20 cellular contexts compared by ENCODE assay signal in the genomic region with DNA sequence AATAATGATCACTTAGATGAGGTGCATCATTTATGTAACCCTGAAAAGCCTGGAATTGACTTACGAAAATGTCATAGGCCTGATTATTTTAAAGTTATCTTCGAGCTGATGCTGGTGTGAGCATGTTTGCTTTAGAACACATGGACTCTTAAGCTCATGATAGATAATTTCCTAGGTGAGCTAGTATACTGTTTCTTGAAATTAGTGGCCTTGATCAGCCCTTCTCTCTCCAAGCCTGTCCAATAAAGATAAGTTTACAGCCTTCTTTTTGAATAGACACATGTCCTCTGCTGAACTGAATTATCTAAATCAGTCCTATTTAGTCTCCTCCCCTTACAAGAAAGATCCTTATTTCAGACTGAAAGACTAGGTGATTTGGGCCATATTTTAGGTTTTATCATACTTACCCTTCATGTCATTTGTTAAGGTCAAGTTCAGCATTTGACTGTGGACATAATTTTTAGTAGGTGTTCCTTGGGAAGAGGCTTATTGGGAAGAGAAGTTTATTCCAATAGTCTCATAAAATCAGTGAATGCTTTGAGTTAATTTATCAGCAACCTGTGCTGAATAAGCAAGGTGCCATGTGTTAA. TPM values are rescaled to one million over a fixed set of nuclear protein-coding genes. Genes with fewer than 3 reads are reported as not detected.
A peak's percentile ranks its signal among the peaks of the same experiment; 100 is the strongest.
DNase-seq lines count a peak whose midpoint lies in the region; ATAC-seq and TF ChIP-seq lines count a peak whose summit lies in the region.
"Had no signal": no experiment of that assay in that cellular context is flagged by ENCODE, and none has a peak within 500 bp of the region (broad histone marks: within the 10 kb centered on the region; RNA-seq: fewer than 3 reads in every experiment).

No MANE protein-coding gene starts in this region.

- H3K9me3 ChIP-seq in right atrium auricular region (no peaks in the 10 kb centered on the region), prostate gland (no peaks in the 10 kb centered on the region), uterus (no peaks in the 10 kb centered on the region)
- H3K9me3 ChIP-seq: BE2C, SJSA1 had no signal

- TF ChIP-seq CTCF in right atrium auricular region (IDR thresholded peaks at IDR 0.05) (no peak), VCaP (conservative IDR thresholded peaks at IDR 0.05) (no peak), prostate gland (IDR thresholded peaks at IDR 0.05) (no peak), uterus (IDR thresholded peaks at IDR 0.05) (no peak)

- H3K4me1 ChIP-seq in right atrium auricular region: peaks cover 0 to 84% of the 10 kb centered on the region in 2 donors
- peaks cover 2% of the 10 kb centered on the region for H3K4me1 ChIP-seq in prostate gland (replicated peaks)
- H3K4me1 ChIP-seq in uterus: peaks cover 18 to 50% of the 10 kb centered on the region in 2 donors

- H3K36me3 ChIP-seq in right atrium auricular region (peaks cover 15% of the 10 kb centered on the region), prostate gland (no peaks in the 10 kb centered on the region), uterus (no peaks in the 10 kb centered on the region)

- H3K27ac ChIP-seq in right atrium auricular region (peak overlapping the region; percentile 80 to 84), VCaP (peak overlapping the region; percentile 9; the same call in 1 of the 2 replicates), prostate gland (peak overlapping the region; percentile 50 to 59), uterus (peak overlapping the region; percentile 79 to 93)
- H3K27ac ChIP-seq: SJSA1 had no signal

- no peak for DNase-seq in right atrium auricular region (ENCODE audit: low spot score)
- DNase-seq in Right ventricle myocardium superior: no peak
- DNase-seq in prostate gland (ENCODE audit: low spot score): no peak
- DNase-seq in uterus: no peak
- DNase-seq in mesenteric fat pad (ENCODE audit: low spot score): no peak
- DNase-seq in activated CD4-positive, alpha-beta T cell treated with anti-CD3 and anti-CD28 coated beads, Interleukin-2, amount 50 U/mL, for 4 hours: no peak
- no peak for DNase-seq in GF-D8 (lab: John Stamatoyannopoulos, UW)
- DNase-seq: activated CD4-positive, alpha-beta memory T cell treated with anti-CD3 and anti-CD28 coated beads for 36 hours; activated effector memory CD4-positive, alpha-beta T cell treated with Interleukin-2 at 50 U/mL for 16 hours; BE2C; cerebellar nuclear complex; DMS79; NCI-H1694 treated with DMSO at 0.1 percent for 48 hours; NCI-H526 treated with DMSO at 0.1 percent for 48 hours; small intestine; stimulated activated CD4-positive, alpha-beta T cell treated with anti-CD3 and anti-CD28 coated beads, Interleukin-2, amount 100 ng/mL, for 24 hours had no signal

- WGBS in prostate gland: 82% methylated on average over 2 of the region's 2 CpGs

- H3K4me3 ChIP-seq in right atrium auricular region: no peak overlapping the region
- H3K4me3 ChIP-seq in prostate gland: no peak overlapping the region
- H3K4me3 ChIP-seq in uterus: no peak overlapping the region
- H3K4me3 ChIP-seq: GM23338, SJSA1 had no signal

- no peak for ATAC-seq in Right ventricle myocardium superior (ENCODE audit: poor library complexity)
- ATAC-seq: GM23338, WTC11 had no signal

- intact Hi-C loops in Right ventricle myocardium superior (cut with DNase I) (no loop called here), prostate gland (cut with DNase I) (no loop called here), uterus (cut with DNase I; ENCODE audit: low total_unique reads) (no loop called here)

- H3K27me3 ChIP-seq in right atrium auricular region (no peaks in the 10 kb centered on the region), prostate gland (replicated peaks; ENCODE audit: insufficient read depth) (no peaks in the 10 kb centered on the region), uterus (no peaks in the 10 kb centered on the region)
- H3K27me3 ChIP-seq: BE2C, SJSA1 had no signal

- TF ChIP-seq POLR2A in prostate gland (IDR thresholded peaks at IDR 0.05) (no peak), uterus (IDR thresholded peaks at IDR 0.05) (no peak)

RNA-seq across cellular contexts. Expression of gene FOXO3, which starts 15.3 kb away (rescaled TPM):
- total RNA-seq in right atrium auricular region: 10 to 100 TPM; 54.5 to 60.9 TPM
- 32.4 TPM for total RNA-seq in Right ventricle myocardium superior
- total RNA-seq in prostate gland: 100 to 1,000 TPM; 108 to 144 TPM
- total RNA-seq in uterus: 10 to 100 TPM; 52.3 to 71.2 (median 61.3) TPM
- total RNA-seq in mesenteric fat pad: 94.0 TPM

Comparison
In these comparisons a context has a peak if more than half of its experiments do, and no peak if none do; other contexts are left out.
1. H3K27ac ChIP-seq: peak in every context shown above with its lines; median percentile 86 in uterus; 82 in right atrium auricular region; 54 in prostate gland; 9 in VCaP.